1 cellular context compared by ENCODE assay signal in genomic region chr14:71150737-71151136, GRCh38.
TF ChIP-seq lines count a peak whose summit lies in the region.

No MANE protein-coding gene starts in this region.

TF ChIP-seq in K562, 482 proteins besides CTCF, POLR2A, EP300 and RAD21 (continued from another document):
- TF ChIP-seq ZBTB40 (IDR thresholded peaks at IDR 0.05) (no peak), ZBTB40 (CRISPR knock-in tag; IDR thresholded peaks at IDR 0.05) (no peak)
